ENCODE assay signal across 20 cellular contexts in the genomic region with DNA sequence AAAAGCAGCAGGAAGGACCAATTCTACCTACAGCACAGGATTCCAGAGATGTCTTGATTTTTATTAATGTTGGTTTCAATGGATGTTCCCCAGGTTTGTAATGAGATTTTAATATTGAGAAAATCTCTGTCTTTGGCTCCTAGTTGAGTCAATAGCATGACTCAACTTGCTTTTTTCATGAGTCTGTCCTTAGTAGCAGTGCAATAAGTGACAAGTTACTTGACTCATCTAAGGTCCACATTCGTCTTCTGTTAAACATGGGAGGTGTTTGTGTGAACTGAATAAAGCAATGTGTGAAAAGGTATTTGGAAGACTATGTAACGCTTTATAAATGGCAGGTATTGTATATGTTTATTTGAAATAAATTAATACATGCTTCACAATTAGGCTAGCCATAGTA.
DNase-seq lines count a peak whose midpoint lies in the region; TF ChIP-seq lines count a peak whose summit lies in the region.
"Had no signal": no experiment of that assay in that cellular context is flagged by ENCODE, and none has a peak within 500 bp of the region (broad histone marks: within the 10 kb centered on the region; RNA-seq: fewer than 3 reads in every experiment).

No MANE protein-coding gene starts in this region.

- H3K27me3 ChIP-seq in breast epithelium = no peaks in the 10 kb centered on the region
- H3K27me3 ChIP-seq in esophagus squamous epithelium = no peaks in the 10 kb centered on the region
- no peaks in the 10 kb centered on the region for H3K27me3 ChIP-seq in kidney epithelial cell (ENCODE audit: control insufficient read depth, insufficient read depth, low read length)
- H3K27me3 ChIP-seq in testis = no peaks in the 10 kb centered on the region

- WGBS in esophagus squamous epithelium, 2 donors = 27 to 63% methylated on average over 2 of the region's 2 CpGs
- 88 to 89% methylated on average over 2 of the region's 2 CpGs for WGBS in testis, 2 donors

- no TSS peak for BruUV-seq in MCF 10A (replicated peaks; lab: Mats Ljungman, UMichigan)

- peaks cover 8% of the 10 kb centered on the region for H3K9me3 Mint-ChIP-seq in MCF 10A (ENCODE audit: unreplicated experiment)

- H3K9me3 ChIP-seq in breast epithelium = no peaks in the 10 kb centered on the region
- no peaks in the 10 kb centered on the region for H3K9me3 ChIP-seq in esophagus squamous epithelium
- no peaks in the 10 kb centered on the region for H3K9me3 ChIP-seq in testis

- H3K27ac Mint-ChIP-seq in MCF 10A (ENCODE audit: low read depth, unreplicated experiment) = peak overlapping the region; percentile 80
- H3K27ac Mint-ChIP-seq: CD14-positive monocyte had no signal

- H3K4me1 ChIP-seq in breast epithelium (no peaks in the 10 kb centered on the region), esophagus squamous epithelium (peaks cover 0 to 45% (median 18%) of the 10 kb centered on the region in 3 donors), testis (no peaks in the 10 kb centered on the region)

- H3K27ac ChIP-seq in breast epithelium (no peak overlapping the region), RWPE1 (no peak overlapping the region), esophagus squamous epithelium (peak overlapping the region; percentile 0 to 68 (median 54)), testis (no peak overlapping the region)
- H3K27ac ChIP-seq: PC-9, SK-N-MC had no signal

- DNase-seq in MCF 10A (ENCODE audit: unreplicated experiment) (peak; percentile 72), breast epithelium (ENCODE audit: low spot score in 2 of 2) (no peak), RWPE1 (ENCODE audit: low spot score) (peak; percentile 25), esophagus squamous epithelium (lab: John Stamatoyannopoulos, UW) (no peak), kidney epithelial cell (ENCODE audit: low read depth) (peak; percentile 4), anterior cingulate cortex (lab: John Stamatoyannopoulos, UW) (no peak), NCI-H2107 treated with DMSO at 0.1 percent for 48 hours (lab: John Stamatoyannopoulos, UW; ENCODE audit: unreplicated experiment) (no peak), testis (no peak)
- DNase-seq: 8988T, DND-41, GOT3, KG1, NCI-H1417 treated with DMSO at 0.1 percent for 48 hours, NCI-H187 treated with DMSO at 0.1 percent for 48 hours, NCI-H345, NCI-H526, PC-9, Right ventricle myocardium superior had no signal

- H3K4me3 Mint-ChIP-seq in MCF 10A (ENCODE audit: unreplicated experiment) = no peak overlapping the region
- H3K4me3 Mint-ChIP-seq: CD14-positive monocyte had no signal

- no peaks in the 10 kb centered on the region for H3K36me3 ChIP-seq in breast epithelium
- H3K36me3 ChIP-seq in esophagus squamous epithelium = no peaks in the 10 kb centered on the region
- no peaks in the 10 kb centered on the region for H3K36me3 ChIP-seq in kidney epithelial cell (ENCODE audit: control insufficient read depth, insufficient read depth, low read length)
- H3K36me3 ChIP-seq in testis (ENCODE audit: low read depth, missing control alignments) = no peaks in the 10 kb centered on the region

- TF ChIP-seq CTCF in MCF 10A (IDR thresholded peaks at IDR 0.05; ENCODE audit: unreplicated experiment) = no peak
- no peak for TF ChIP-seq CTCF in breast epithelium (IDR thresholded peaks at IDR 0.05)
- no peak for TF ChIP-seq CTCF in RWPE1 (conservative IDR thresholded peaks at IDR 0.05; ENCODE audit: low read depth)
- TF ChIP-seq CTCF in esophagus squamous epithelium (IDR thresholded peaks at IDR 0.05) = no peak
- no peak for TF ChIP-seq CTCF in kidney epithelial cell (IDR thresholded peaks at IDR 0.05; ENCODE audit: insufficient read depth, low read length, poor library complexity, severe bottlenecking)
- no peak for TF ChIP-seq CTCF in testis (IDR thresholded peaks at IDR 0.05)

- TF ChIP-seq POLR2A in breast epithelium (IDR thresholded peaks at IDR 0.05) (no peak), esophagus squamous epithelium (IDR thresholded peaks at IDR 0.05) (no peak), testis (IDR thresholded peaks at IDR 0.05) (no peak)

- CTCF ChIA-PET in MCF 10A (lab: Yijun Ruan, JAX) (no interaction called here), RWPE1 (lab: Yijun Ruan, JAX) (no interaction called here)

- peaks cover 27% of the 10 kb centered on the region for H3K4me1 Mint-ChIP-seq in MCF 10A (ENCODE audit: insufficient read depth, unreplicated experiment)
- H3K4me1 Mint-ChIP-seq: CD14-positive monocyte had no signal

- POLR2A ChIA-PET in MCF 10A (lab: Yijun Ruan, JAX) = no interaction called here
- POLR2A ChIA-PET in RWPE1 (lab: Yijun Ruan, JAX; ENCODE audit: low non-redundant PET) = no interaction called here

- H3K4me3 ChIP-seq in breast epithelium (no peak overlapping the region), esophagus squamous epithelium (no peak overlapping the region), kidney epithelial cell (ENCODE audit: low read depth, low read length) (no peak overlapping the region), testis (no peak overlapping the region)
- H3K4me3 ChIP-seq: PC-9, SK-N-MC had no signal

- no peaks in the 10 kb centered on the region for H3K36me3 Mint-ChIP-seq in MCF 10A (ENCODE audit: insufficient read depth, unreplicated experiment)
- H3K36me3 Mint-ChIP-seq: CD14-positive monocyte had no signal

- intact Hi-C loops in MCF 10A (cut with micrococcal nuclease) = no loop called here
- intact Hi-C loops in breast epithelium (cut with DNase I; ENCODE audit: low total_unique reads) = no loop called here
- intact Hi-C loops in esophagus squamous epithelium (cut with DNase I) = no loop called here
- intact Hi-C loops in testis (cut with DNase I; ENCODE audit: low total_unique reads) = no loop called here

- no peaks in the 10 kb centered on the region for H3K27me3 Mint-ChIP-seq in MCF 10A (ENCODE audit: insufficient read depth, unreplicated experiment)

Comparison
In these comparisons a context has a peak if more than half of its experiments do, and no peak if none do; other contexts are left out.
1. DNase-seq: peak in MCF 10A (single experiment), RWPE1 (single experiment) and kidney epithelial cell (single experiment); none in breast epithelium (0 of 2), esophagus squamous epithelium (single experiment), anterior cingulate cortex (0 of 58), NCI-H2107 treated with DMSO at 0.1 percent for 48 hours (single experiment) and testis (single experiment).
2. H3K27ac ChIP-seq: peak in esophagus squamous epithelium (4 of 4); none in breast epithelium (0 of 2), RWPE1 (single experiment) and testis (0 of 2).